Comparison of ENCODE assay signal across 1 cellular context in the genomic region with DNA sequence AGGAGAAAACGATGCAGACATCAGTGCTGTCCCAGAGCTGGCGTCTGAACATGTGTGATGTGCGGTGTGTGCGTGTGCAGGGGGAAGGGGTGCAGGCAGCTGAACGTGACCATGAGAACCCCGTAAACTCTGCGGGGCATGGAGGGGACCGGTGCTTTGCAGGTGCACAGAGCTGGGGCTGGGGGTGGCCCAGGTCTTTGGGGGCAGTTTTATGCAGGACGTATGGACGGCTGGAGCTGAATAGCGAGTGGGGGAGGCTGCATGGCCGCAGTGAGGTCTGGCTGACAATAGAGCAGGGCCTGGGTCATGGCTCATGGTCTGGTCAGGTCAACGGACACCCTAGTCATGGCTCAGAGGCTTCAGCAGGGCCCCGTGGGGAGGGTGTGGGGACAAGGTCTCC.
TF ChIP-seq lines count a peak whose summit lies in the region.

No MANE protein-coding gene starts in this region.

TF ChIP-seq in GM12878, 131 proteins besides CTCF, POLR2A, EP300 and RAD21 (continued from another document):
- TF ChIP-seq, protein P1, sequence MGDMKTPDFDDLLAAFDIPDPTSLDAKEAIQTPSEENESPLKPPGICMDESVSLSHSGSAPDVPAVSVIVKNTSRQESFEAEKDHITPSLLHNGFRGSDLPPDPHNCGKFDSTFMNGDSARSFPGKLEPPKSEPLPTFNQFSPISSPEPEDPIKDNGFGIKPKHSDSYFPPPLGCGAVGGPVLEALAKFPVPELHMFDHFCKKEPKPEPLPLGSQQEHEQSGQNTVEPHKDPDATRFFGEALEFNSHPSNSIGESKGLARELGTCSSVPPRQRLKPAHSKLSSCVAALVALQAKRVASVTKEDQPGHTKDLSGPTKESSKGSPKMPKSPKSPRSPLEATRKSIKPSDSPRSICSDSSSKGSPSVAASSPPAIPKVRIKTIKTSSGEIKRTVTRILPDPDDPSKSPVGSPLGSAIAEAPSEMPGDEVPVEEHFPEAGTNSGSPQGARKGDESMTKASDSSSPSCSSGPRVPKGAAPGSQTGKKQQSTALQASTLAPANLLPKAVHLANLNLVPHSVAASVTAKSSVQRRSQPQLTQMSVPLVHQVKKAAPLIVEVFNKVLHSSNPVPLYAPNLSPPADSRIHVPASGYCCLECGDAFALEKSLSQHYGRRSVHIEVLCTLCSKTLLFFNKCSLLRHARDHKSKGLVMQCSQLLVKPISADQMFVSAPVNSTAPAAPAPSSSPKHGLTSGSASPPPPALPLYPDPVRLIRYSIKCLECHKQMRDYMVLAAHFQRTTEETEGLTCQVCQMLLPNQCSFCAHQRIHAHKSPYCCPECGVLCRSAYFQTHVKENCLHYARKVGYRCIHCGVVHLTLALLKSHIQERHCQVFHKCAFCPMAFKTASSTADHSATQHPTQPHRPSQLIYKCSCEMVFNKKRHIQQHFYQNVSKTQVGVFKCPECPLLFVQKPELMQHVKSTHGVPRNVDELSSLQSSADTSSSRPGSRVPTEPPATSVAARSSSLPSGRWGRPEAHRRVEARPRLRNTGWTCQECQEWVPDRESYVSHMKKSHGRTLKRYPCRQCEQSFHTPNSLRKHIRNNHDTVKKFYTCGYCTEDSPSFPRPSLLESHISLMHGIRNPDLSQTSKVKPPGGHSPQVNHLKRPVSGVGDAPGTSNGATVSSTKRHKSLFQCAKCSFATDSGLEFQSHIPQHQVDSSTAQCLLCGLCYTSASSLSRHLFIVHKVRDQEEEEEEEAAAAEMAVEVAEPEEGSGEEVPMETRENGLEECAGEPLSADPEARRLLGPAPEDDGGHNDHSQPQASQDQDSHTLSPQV (IDR thresholded peaks at IDR 0.05): no peak
- TF ChIP-seq HCFC1 (IDR thresholded peaks at IDR 0.05; ENCODE audit: low read length): no peak
- TF ChIP-seq, protein P2, sequence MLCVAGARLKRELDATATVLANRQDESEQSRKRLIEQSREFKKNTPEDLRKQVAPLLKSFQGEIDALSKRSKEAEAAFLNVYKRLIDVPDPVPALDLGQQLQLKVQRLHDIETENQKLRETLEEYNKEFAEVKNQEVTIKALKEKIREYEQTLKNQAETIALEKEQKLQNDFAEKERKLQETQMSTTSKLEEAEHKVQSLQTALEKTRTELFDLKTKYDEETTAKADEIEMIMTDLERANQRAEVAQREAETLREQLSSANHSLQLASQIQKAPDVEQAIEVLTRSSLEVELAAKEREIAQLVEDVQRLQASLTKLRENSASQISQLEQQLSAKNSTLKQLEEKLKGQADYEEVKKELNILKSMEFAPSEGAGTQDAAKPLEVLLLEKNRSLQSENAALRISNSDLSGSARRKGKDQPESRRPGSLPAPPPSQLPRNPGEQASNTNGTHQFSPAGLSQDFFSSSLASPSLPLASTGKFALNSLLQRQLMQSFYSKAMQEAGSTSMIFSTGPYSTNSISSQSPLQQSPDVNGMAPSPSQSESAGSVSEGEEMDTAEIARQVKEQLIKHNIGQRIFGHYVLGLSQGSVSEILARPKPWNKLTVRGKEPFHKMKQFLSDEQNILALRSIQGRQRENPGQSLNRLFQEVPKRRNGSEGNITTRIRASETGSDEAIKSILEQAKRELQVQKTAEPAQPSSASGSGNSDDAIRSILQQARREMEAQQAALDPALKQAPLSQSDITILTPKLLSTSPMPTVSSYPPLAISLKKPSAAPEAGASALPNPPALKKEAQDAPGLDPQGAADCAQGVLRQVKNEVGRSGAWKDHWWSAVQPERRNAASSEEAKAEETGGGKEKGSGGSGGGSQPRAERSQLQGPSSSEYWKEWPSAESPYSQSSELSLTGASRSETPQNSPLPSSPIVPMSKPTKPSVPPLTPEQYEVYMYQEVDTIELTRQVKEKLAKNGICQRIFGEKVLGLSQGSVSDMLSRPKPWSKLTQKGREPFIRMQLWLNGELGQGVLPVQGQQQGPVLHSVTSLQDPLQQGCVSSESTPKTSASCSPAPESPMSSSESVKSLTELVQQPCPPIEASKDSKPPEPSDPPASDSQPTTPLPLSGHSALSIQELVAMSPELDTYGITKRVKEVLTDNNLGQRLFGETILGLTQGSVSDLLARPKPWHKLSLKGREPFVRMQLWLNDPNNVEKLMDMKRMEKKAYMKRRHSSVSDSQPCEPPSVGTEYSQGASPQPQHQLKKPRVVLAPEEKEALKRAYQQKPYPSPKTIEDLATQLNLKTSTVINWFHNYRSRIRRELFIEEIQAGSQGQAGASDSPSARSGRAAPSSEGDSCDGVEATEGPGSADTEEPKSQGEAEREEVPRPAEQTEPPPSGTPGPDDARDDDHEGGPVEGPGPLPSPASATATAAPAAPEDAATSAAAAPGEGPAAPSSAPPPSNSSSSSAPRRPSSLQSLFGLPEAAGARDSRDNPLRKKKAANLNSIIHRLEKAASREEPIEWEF (IDR thresholded peaks at IDR 0.05; ENCODE audit: insufficient replicate concordance, low read depth, low read length): no peak
- no peak for TF ChIP-seq STAT1 (conservative IDR thresholded peaks at IDR 0.05)
- TF ChIP-seq, protein P3, sequence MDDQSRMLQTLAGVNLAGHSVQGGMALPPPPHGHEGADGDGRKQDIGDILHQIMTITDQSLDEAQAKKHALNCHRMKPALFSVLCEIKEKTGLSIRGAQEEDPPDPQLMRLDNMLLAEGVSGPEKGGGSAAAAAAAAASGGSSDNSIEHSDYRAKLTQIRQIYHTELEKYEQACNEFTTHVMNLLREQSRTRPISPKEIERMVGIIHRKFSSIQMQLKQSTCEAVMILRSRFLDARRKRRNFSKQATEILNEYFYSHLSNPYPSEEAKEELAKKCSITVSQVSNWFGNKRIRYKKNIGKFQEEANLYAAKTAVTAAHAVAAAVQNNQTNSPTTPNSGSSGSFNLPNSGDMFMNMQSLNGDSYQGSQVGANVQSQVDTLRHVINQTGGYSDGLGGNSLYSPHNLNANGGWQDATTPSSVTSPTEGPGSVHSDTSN (IDR thresholded peaks at IDR 0.05; ENCODE audit: insufficient replicate concordance, low read depth, low read length): no peak
- TF ChIP-seq TCF3 (IDR thresholded peaks at IDR 0.05; ENCODE audit: borderline replicate concordance, insufficient read depth, low read depth, low read length): no peak
- TF ChIP-seq CBX3 (IDR thresholded peaks at IDR 0.05; ENCODE audit: borderline replicate concordance, low read depth): no peak
- no peak for TF ChIP-seq NFIC (IDR thresholded peaks at IDR 0.05; ENCODE audit: low read depth, low read length)
- no peak for TF ChIP-seq JUND (IDR thresholded peaks at IDR 0.05; ENCODE audit: low read depth, low read length)
- no peak for TF ChIP-seq SRF (IDR thresholded peaks at IDR 0.05; ENCODE audit: low read depth in 2 of 2, low read length in 2 of 2)
- TF ChIP-seq FOXM1 (IDR thresholded peaks at IDR 0.05; ENCODE audit: low read depth, low read length): no peak
- no peak for TF ChIP-seq SP1 (IDR thresholded peaks at IDR 0.05; ENCODE audit: low read depth, low read length)
